10 cellular contexts compared by ENCODE assay signal in the genomic region with DNA sequence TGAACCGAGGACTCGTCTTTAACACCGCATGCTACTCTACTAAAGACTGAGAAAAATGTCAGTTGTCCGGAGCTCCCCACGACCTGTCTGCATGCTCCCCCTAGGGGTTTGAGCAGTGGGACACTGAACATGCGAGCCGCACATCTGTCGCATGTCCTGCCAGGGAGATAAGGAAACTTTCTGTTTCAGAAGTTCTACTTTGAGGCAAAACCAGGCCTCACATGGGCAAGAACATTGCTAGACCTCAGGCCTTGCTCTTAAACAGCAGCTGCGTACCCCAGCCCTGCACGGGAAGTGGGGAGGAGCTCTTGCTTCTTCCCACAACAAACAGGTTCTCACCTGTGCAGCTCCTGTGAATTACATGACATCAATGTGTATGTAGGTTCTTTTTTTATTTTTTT. TPM values are rescaled to one million over a fixed set of nuclear protein-coding genes. Genes with fewer than 3 reads are reported as not detected.
DNase-seq lines count a peak whose midpoint lies in the region; ATAC-seq, FAIRE-seq and TF ChIP-seq lines count a peak whose summit lies in the region.
"Had no signal": no experiment of that assay in that cellular context is flagged by ENCODE, and none has a peak within 500 bp of the region (broad histone marks: within the 10 kb centered on the region; RNA-seq: fewer than 3 reads in every experiment).

No MANE protein-coding gene starts in this region.

- no peak for FAIRE-seq in K562 (lab: Jason Lieb, UNC)
- FAIRE-seq: G401.6 had no signal

- TF ChIP-seq CTCF in GM12872 (IDR thresholded peaks at IDR 0.05; ENCODE audit: insufficient read depth, low read depth, low read length), result peak; percentile 50; the same call in 2 of the 3 replicates
- peak; percentile 76 for TF ChIP-seq CTCF in OCI-LY7 (conservative IDR thresholded peaks at IDR 0.05; ENCODE audit: low read length)
- TF ChIP-seq CTCF in K562 (IDR thresholded peaks at IDR 0.05 in 2 of 3, conservative IDR thresholded peaks at IDR 0.05 in 1 of 3; ENCODE audit: insufficient read depth in 2 of 3, low read depth in 1 of 3, low read length in 3 of 3), result peak; percentile 42 to 54 (median 44); a peak in 5 of 6 replicates
- TF ChIP-seq CTCF in adrenal gland (IDR thresholded peaks at IDR 0.05), result no peak
- no peak for TF ChIP-seq CTCF in progenitor cell of endocrine pancreas (IDR thresholded peaks at IDR 0.05; ENCODE audit: unreplicated experiment)

- peak overlapping the region; percentile 37 for H3K4me3 ChIP-seq in OCI-LY7 (ENCODE audit: low read depth, low read length, poor library complexity, severe bottlenecking)
- no peak overlapping the region for H3K4me3 ChIP-seq in K562
- no peak overlapping the region for H3K4me3 ChIP-seq in adrenal gland

- in situ Hi-C loops in K562 (cut with MboI), result no loop called here

- H3K4me1 ChIP-seq in OCI-LY7 (ENCODE audit: insufficient read depth, low read length, poor library complexity, severe bottlenecking) (peaks cover 97% of the 10 kb centered on the region), K562 (replicated peaks in 1 of 2; ENCODE audit: control insufficient read depth in 2 of 2, insufficient read depth in 2 of 2, low read length in 2 of 2) (peaks cover 0 to 10% of the 10 kb centered on the region in 2 experiments; a peak in 3 of 5 replicates), adrenal gland (replicated peaks in 1 of 2) (peaks cover 0 to 8% of the 10 kb centered on the region in 2 donors)
- H3K4me1 ChIP-seq: parathyroid adenoma had no signal

- H3K9me2 ChIP-seq in OCI-LY7 (ENCODE audit: insufficient read depth, low read length), result no peaks in the 10 kb centered on the region

- peak in 1 of 2 experiments; percentile 37; a peak in 2 of 4 replicates for TF ChIP-seq RAD21 in K562 (CRISPR knock-in tag; conservative IDR thresholded peaks at IDR 0.05 in 1 of 2, IDR thresholded peaks at IDR 0.05 in 1 of 2)

- H3K9me3 ChIP-seq in OCI-LY7 (ENCODE audit: low read length) (peaks cover 6% of the 10 kb centered on the region; the same call in 1 of the 2 replicates), K562 (replicated peaks; ENCODE audit: control insufficient read depth, insufficient read depth, low read depth, low read length) (no peaks in the 10 kb centered on the region), adrenal gland (replicated peaks in 1 of 3) (no peaks in the 10 kb centered on the region)

- TF ChIP-seq EP300 in K562 (IDR thresholded peaks at IDR 0.05; ENCODE audit: low read length), result no peak

- 6% methylated on average over 10 of the region's 10 CpGs for WGBS in K562 (ENCODE audit: insufficient coverage, low coverage, missing lambda C conversion rate)
- WGBS in adrenal gland, 4 donors, result 88 to 93% (median 91%) methylated on average over 10 of the region's 10 CpGs

- H3K9ac ChIP-seq in K562 (ENCODE audit: insufficient read depth in 1 of 2, low read depth in 2 of 2, low read length in 2 of 2), result no peak overlapping the region
- H3K9ac ChIP-seq: parathyroid adenoma had no signal

- H3K79me2 ChIP-seq in OCI-LY7 (ENCODE audit: insufficient read depth, low read depth, low read length), result peaks cover 4% of the 10 kb centered on the region; the same call in 1 of the 2 replicates
- no peaks in the 10 kb centered on the region for H3K79me2 ChIP-seq in K562 (ENCODE audit: control insufficient read depth, insufficient read depth, low read length)
- H3K79me2 ChIP-seq: parathyroid adenoma had no signal

- H3K36me3 ChIP-seq in OCI-LY7 (ENCODE audit: insufficient read depth, low read length), result no peaks in the 10 kb centered on the region
- H3K36me3 ChIP-seq in K562 (ENCODE audit: control insufficient read depth, insufficient read depth, low read length), result no peaks in the 10 kb centered on the region
- H3K36me3 ChIP-seq in adrenal gland (replicated peaks in 1 of 2), result no peaks in the 10 kb centered on the region

- H3K27me3 ChIP-seq in K562 (ENCODE audit: control insufficient read depth in 2 of 2, insufficient read depth in 2 of 2, low read length in 2 of 2) (peaks cover 0 to 2% of the 10 kb centered on the region in 2 experiments; a peak in 1 of 5 replicates), adrenal gland (no peaks in the 10 kb centered on the region)

- no peaks in the 10 kb centered on the region for H3K36me3 Mint-ChIP-seq in progenitor cell of endocrine pancreas (ENCODE audit: insufficient read depth)

- H3K4me1 Mint-ChIP-seq in progenitor cell of endocrine pancreas (ENCODE audit: low read depth), result no peaks in the 10 kb centered on the region

- intact Hi-C loops in OCI-LY7 (cut with micrococcal nuclease; ENCODE audit: unreplicated experiment), result loop anchor here (1.0 to 10.0 kb wide), 3 partner anchors 32 to 430 kb away; a partner anchor contains a TSS
- intact Hi-C loops in K562 (cut with micrococcal nuclease), result no loop called here
- intact Hi-C loops in adrenal gland (cut with DNase I), result no loop called here

- peak overlapping the region; percentile 100 for H3K27ac ChIP-seq in OCI-LY7 (ENCODE audit: low read depth, low read length, poor library complexity, severe bottlenecking)
- H3K27ac ChIP-seq in K562 (ENCODE audit: extremely low read depth, low read depth, low read length), result no peak overlapping the region
- H3K27ac ChIP-seq in adrenal gland, result no peak overlapping the region
- H3K27ac ChIP-seq: parathyroid adenoma had no signal

- ATAC-seq in GM21737 (IDR thresholded peaks at IDR 0.05; ENCODE audit: unreplicated experiment) (peak; percentile 45), K562 (peak; percentile 92)

- H2AFZ ChIP-seq in OCI-LY7 (ENCODE audit: low read length) (peak overlapping the region; percentile 82; the same call in 1 of the 2 replicates), K562 (ENCODE audit: low read depth, low read length) (peak overlapping the region; percentile 78)
- H2AFZ ChIP-seq: parathyroid adenoma had no signal

- no peaks in the 10 kb centered on the region for H3K9me3 Mint-ChIP-seq in progenitor cell of endocrine pancreas (ENCODE audit: low read depth)

- H4K20me1 ChIP-seq in OCI-LY7 (ENCODE audit: insufficient read depth, low read length), result no peaks in the 10 kb centered on the region
- H4K20me1 ChIP-seq in K562 (replicated peaks; ENCODE audit: control insufficient read depth, insufficient read depth, low read length), result no peaks in the 10 kb centered on the region

- TF ChIP-seq POLR2A in K562 (conservative IDR thresholded peaks at IDR 0.05) (no peak), adrenal gland (IDR thresholded peaks at IDR 0.05) (no peak)

- H3K27me3 Mint-ChIP-seq in progenitor cell of endocrine pancreas, result no peaks in the 10 kb centered on the region

- CTCF ChIA-PET in OCI-LY7 (lab: Charles Lee; ENCODE audit: unreplicated experiment), result interaction anchor here (1.0 to 3.9 kb wide), 5 partner anchors 13 to 79 kb away, joined by 3 to 23 read pairs (median 4); a partner anchor contains a TSS
- CTCF ChIA-PET in K562 (lab: Yijun Ruan, JAX; ENCODE audit: low intra/inter-chr PET ratio), result no interaction called here

- H3K4me2 ChIP-seq in OCI-LY7 (ENCODE audit: low read length) (peak overlapping the region; percentile 66), K562 (ENCODE audit: insufficient read depth, low read length) (peak overlapping the region; percentile 51)

- H3K4me3 Mint-ChIP-seq in progenitor cell of endocrine pancreas (ENCODE audit: low read depth), result no peak overlapping the region

- no peaks in the 10 kb centered on the region for H3K9me1 ChIP-seq in K562 (ENCODE audit: control insufficient read depth, insufficient read depth, low read length)

- BruUV-seq in OCI-LY7 (replicated peaks; lab: Mats Ljungman, UMichigan), result no TSS peak
- no TSS peak for BruUV-seq in K562 (replicated peaks; lab: Mats Ljungman, UMichigan)

- no peak overlapping the region for H3K27ac Mint-ChIP-seq in progenitor cell of endocrine pancreas

- POLR2A ChIA-PET in OCI-LY7 (lab: Charles Lee) (interaction anchor here (0.5 to 11.4 kb wide), 11 partner anchors 7 to 1544 kb away, joined by 3 to 196 read pairs (median 4); a partner anchor contains a TSS), K562 (lab: Yijun Ruan, JAX) (interaction anchor here (0.9 kb wide), 1 partner anchor 11 kb away, joined by 3 read pairs; no protein-coding TSS in a partner anchor)

- DNase-seq in OCI-LY7 (ENCODE audit: low spot score) (peak; percentile 91), K562 (ENCODE audit: extremely low read depth in 1 of 4, low spot score in 3 of 4) (peak in 2 of 4 experiments; percentile 39 to 47), hippocampal formation (lab: John Stamatoyannopoulos, UW) (no peak), GOT3 (lab: John Stamatoyannopoulos, UW) (no peak), adrenal gland (no peak), progenitor cell of endocrine pancreas (ENCODE audit: low spot score, unreplicated experiment) (no peak)

TF ChIP-seq in K562, 482 proteins besides CTCF, POLR2A, EP300 and RAD21 (continues in another document):
- no peak for TF ChIP-seq NONO (IDR thresholded peaks at IDR 0.05; ENCODE audit: low read depth in 2 of 2, low read length in 1 of 2)
- no peak for TF ChIP-seq KLF16 (IDR thresholded peaks at IDR 0.05)
- TF ChIP-seq FOXJ2 (tag; IDR thresholded peaks at IDR 0.05), result no peak
- TF ChIP-seq SMARCE1 (IDR thresholded peaks at IDR 0.05), result no peak
- no peak for TF ChIP-seq XRCC3 (IDR thresholded peaks at IDR 0.05)
- no peak for TF ChIP-seq HNRNPL (IDR thresholded peaks at IDR 0.05; ENCODE audit: low read depth, low read length)
- no peak for TF ChIP-seq NCOA2 (IDR thresholded peaks at IDR 0.05; ENCODE audit: partially characterized antibody in 2 of 2)

RNA-seq across cellular contexts. Expression of a gene that starts 30.3 kb away (rescaled TPM):
- total RNA-seq in OCI-LY7 (2014; rRNA removed; shearing (Covaris generic)), result 11.9 and 18.8 TPM in 2 replicates
- total RNA-seq in OCI-LY7 (2022) (20.6 and 26.4 TPM in 2 replicates), K562 (2014; rRNA removed) (9.4 and 9.7 TPM in 2 replicates), K562 (2014; rRNA removed; fragmentation: Illumina TruSeq; extraction: Trizol) (12.3 and 13.2 TPM in 2 replicates), K562 (2015; rRNA removed; fragmentation: Illumina TruSeq; extraction: Trizol) (12.6 and 13.2 TPM in 2 replicates), K562 (2021) (14.4 and 15.3 TPM in 2 replicates), adrenal gland (10 to 100 TPM; 10.8 to 37.4 (median 20.1) TPM), progenitor cell of endocrine pancreas (37.4 and 39.1 TPM in 2 replicates)
- 19.0 and 30.9 TPM in 2 replicates for total RNA-seq in K562 (2011; cell fraction: chromatin; rRNA removed; ENCODE audit: low replicate concordance)
- 29.9 and 33.7 TPM in 2 replicates for total RNA-seq in K562 (2011; cell fraction: nucleolus; rRNA removed)
- total RNA-seq in K562 (2011; cell fraction: nucleoplasm; rRNA removed), result 33.7 and 34.3 TPM in 2 replicates
- polyA plus RNA-seq in K562 (2011; rRNA removed) (28.5 and 33.0 TPM in 2 replicates), K562 (2014; fragmentation: Illumina TruSeq; extraction: Trizol) (17.2 and 21.8 TPM in 2 replicates), K562 (2014; fragmentation: Nextera tagmentation; extraction: Ambion mirVana) (1 to 10 TPM; 4.1 to 5.7 TPM), K562 (2014; rRNA removed) (10.8 and 15.7 TPM in 2 replicates), adrenal gland (10 to 100 TPM in 2 of 3 donors, 1 to 10 TPM in 1; 7.8 to 24.7 (median 15.9) TPM)
- polyA plus RNA-seq in K562 (2011; cell fraction: cytosol; rRNA removed), result 27.7 and 35.0 TPM in 2 replicates
- 20.7 and 22.2 TPM in 2 replicates for polyA plus RNA-seq in K562 (2011; cell fraction: nucleus; rRNA removed)
- polyA plus RNA-seq in K562 (2012), result 11.0 and 14.7 TPM in 2 replicates
- polyA minus RNA-seq in K562 (2011; rRNA and poly(A)+ RNA removed), result 36.7 and 42.0 TPM in 2 replicates
- 12.8 and 22.0 TPM in 2 replicates for polyA minus RNA-seq in K562 (2011; cell fraction: cytosol; rRNA and poly(A)+ RNA removed)
- polyA minus RNA-seq in K562 (2011; cell fraction: nucleus; rRNA and poly(A)+ RNA removed), result 28.0 and 31.2 TPM in 2 replicates

Comparison
In these comparisons a context has a peak if more than half of its experiments do, and no peak if none do; other contexts are left out.
1. CTCF ChIP-seq: peak in GM12872 (single experiment), OCI-LY7 (single experiment) and K562 (3 of 3); none in adrenal gland (0 of 6) and progenitor cell of endocrine pancreas (single experiment).